In genomic region chr11:71200172-71200716, GRCh38 we compare ENCODE assay signal across 20 cellular contexts. TPM values are rescaled to one million over a fixed set of nuclear protein-coding genes. Genes with fewer than 3 reads are reported as not detected.
DNase-seq lines count a peak whose midpoint lies in the region; ATAC-seq, FAIRE-seq and TF ChIP-seq lines count a peak whose summit lies in the region.
"Had no signal": no experiment of that assay in that cellular context is flagged by ENCODE, and none has a peak within 500 bp of the region (broad histone marks: within the 10 kb centered on the region; RNA-seq: fewer than 3 reads in every experiment).

No MANE protein-coding gene starts in this region.

- no peak overlapping the region for H3K56ac ChIP-seq in H1 (replicated peaks; ENCODE audit: insufficient read length, low read depth, low read length)

- DNase-seq in Caco-2 (no peak), PC-3 (peak; percentile 72), H1 (ENCODE audit: low read depth in 1 of 2, low spot score in 2 of 2) (no peak), trophoblast cell (peak; percentile 12 to 32), globus pallidus (ENCODE audit: low spot score) (no peak), Kasumi-1 (lab: John Stamatoyannopoulos, UW) (no peak), DMS53 (lab: John Stamatoyannopoulos, UW) (no peak)
- no peak for DNase-seq in stimulated activated CD4-positive, alpha-beta T cell treated with anti-CD3 and anti-CD28 coated beads, Interleukin-4, amount 100 ng/mL, for 24 hours
- DNase-seq: 8988T, DMS153, GM23248, HCEC 1CT, KBM-7, MV-4-11, NCI-H1694 treated with DMSO at 0.1 percent for 48 hours, NCI-H526 had no signal

- H4K91ac ChIP-seq in H1 (replicated peaks; ENCODE audit: insufficient read length, low read length) (no peak overlapping the region), trophoblast cell (ENCODE audit: low read depth, low read length) (no peak overlapping the region)

- H3K4ac ChIP-seq in H1 (replicated peaks; ENCODE audit: insufficient read length, low read depth, low read length) (no peak overlapping the region), trophoblast cell (ENCODE audit: low read depth, low read length) (no peak overlapping the region)

- H3F3A ChIP-seq in PC-3 (ENCODE audit: low read length, unreplicated experiment) = no peaks in the 10 kb centered on the region

- H3K18ac ChIP-seq in H1 (ENCODE audit: extremely low read depth, low read length) (no peak overlapping the region), trophoblast cell (ENCODE audit: low read length) (no peak overlapping the region)

- H3K27ac ChIP-seq in PC-3 (ENCODE audit: low read length) (no peak overlapping the region), H1 (ENCODE audit: low read depth, low read length) (no peak overlapping the region), trophoblast cell (ENCODE audit: low read depth, low read length) (no peak overlapping the region)
- H3K27ac ChIP-seq: GM23248, SJSA1 had no signal

- no peak overlapping the region for H3K4me2 ChIP-seq in PC-3 (ENCODE audit: low read length)
- no peak overlapping the region for H3K4me2 ChIP-seq in H1 (ENCODE audit: insufficient read depth in 1 of 2, low read depth in 2 of 2, low read length in 2 of 2)
- H3K4me2 ChIP-seq in trophoblast cell (ENCODE audit: low read length) = no peak overlapping the region

- no peak for TF ChIP-seq EP300 in H1 (IDR thresholded peaks at IDR 0.05; ENCODE audit: borderline replicate concordance in 1 of 2, low read depth in 2 of 2, low read length in 2 of 2)

- no peak overlapping the region for H3K14ac ChIP-seq in H1 (ENCODE audit: insufficient read length)
- no peak overlapping the region for H3K14ac ChIP-seq in trophoblast cell (ENCODE audit: low read length)

- H3K27me3 Mint-ChIP-seq in Caco-2 (ENCODE audit: insufficient read depth, unreplicated experiment) = no peaks in the 10 kb centered on the region

- no peak overlapping the region for H3K4me3 Mint-ChIP-seq in Caco-2 (ENCODE audit: unreplicated experiment)
- H3K4me3 Mint-ChIP-seq: CD14-positive monocyte had no signal

- no peak for TF ChIP-seq RAD21 in H1 (IDR thresholded peaks at IDR 0.05 in 1 of 2, conservative IDR thresholded peaks at IDR 0.05 in 1 of 2; ENCODE audit: low read depth in 2 of 2, low read length in 2 of 2)

- H3K79me2 ChIP-seq in PC-3 (ENCODE audit: low read length) (peaks cover 6% of the 10 kb centered on the region; the same call in 1 of the 2 replicates), H1 (ENCODE audit: control insufficient read depth in 1 of 2, insufficient read depth in 2 of 2, low read length in 2 of 2) (peaks cover 0 to 63% of the 10 kb centered on the region in 2 experiments; a peak in 2 of 4 replicates), trophoblast cell (ENCODE audit: control insufficient read depth, insufficient read depth, low read length, poor library complexity) (no peaks in the 10 kb centered on the region)

- TF ChIP-seq CTCF in Caco-2 (IDR thresholded peaks at IDR 0.05; ENCODE audit: insufficient read depth in 1 of 2, low read depth in 1 of 2, low read length in 1 of 2, severe bottlenecking in 1 of 2, unreplicated experiment in 1 of 2) = no peak
- no peak for TF ChIP-seq CTCF in PC-3 (conservative IDR thresholded peaks at IDR 0.05; ENCODE audit: low read depth, low read length)
- TF ChIP-seq CTCF in H1 (IDR thresholded peaks at IDR 0.05; ENCODE audit: control extremely low read depth in 1 of 3, insufficient read depth in 1 of 3, low read depth in 1 of 3, low read length in 3 of 3) = no peak

- POLR2A ChIA-PET in Caco-2 (lab: Charles Lee) (no interaction called here), PC-3 (lab: Charles Lee; ENCODE audit: unreplicated experiment) (interaction anchor here (0.6 kb wide), 1 partner anchor 43 kb away, joined by 16 read pairs; no protein-coding TSS in a partner anchor), H1 (lab: Charles Lee; ENCODE audit: partially characterized antibody) (no interaction called here)

- H3K79me1 ChIP-seq in H1 (ENCODE audit: low read depth, low read length) = peaks cover 21% of the 10 kb centered on the region
- no peaks in the 10 kb centered on the region for H3K79me1 ChIP-seq in trophoblast cell (ENCODE audit: low read length)

- no peak overlapping the region for H2BK20ac ChIP-seq in H1 (ENCODE audit: low read length)

- ATAC-seq in PC-3 = peak; percentile 90

- no peaks in the 10 kb centered on the region for H3K23me2 ChIP-seq in H1 (ENCODE audit: low read depth, low read length)

- no peaks in the 10 kb centered on the region for H3K9me3 Mint-ChIP-seq in Caco-2 (ENCODE audit: unreplicated experiment)
- H3K9me3 Mint-ChIP-seq: CD14-positive monocyte had no signal

- no peak for TF ChIP-seq POLR2A in H1 (IDR thresholded peaks at IDR 0.05; ENCODE audit: control extremely low read depth in 1 of 2, low read depth in 2 of 2, low read length in 2 of 2)

- CTCF ChIA-PET in Caco-2 (lab: Charles Lee) = interaction anchor here (0.5 to 0.6 kb wide), 2 partner anchors 142 to 385 kb away, joined by 3 to 6 read pairs; no protein-coding TSS in a partner anchor
- CTCF ChIA-PET in PC-3 (lab: Charles Lee) = no interaction called here
- CTCF ChIA-PET in H1 (lab: Charles Lee; ENCODE audit: partially characterized antibody) = interaction anchor here (1.1 to 1.7 kb wide), 4 partner anchors 52 to 142 kb away, joined by 3 to 6 read pairs (median 4); partner anchors contain the start of gene SHANK2

- no peak overlapping the region for H4K5ac ChIP-seq in H1 (ENCODE audit: insufficient read length, low read depth, low read length)

- H2BK120ac ChIP-seq in H1 (replicated peaks; ENCODE audit: low read depth, low read length) (no peak overlapping the region), trophoblast cell (ENCODE audit: insufficient read depth, low read length, poor library complexity) (no peak overlapping the region)

- H3K9ac ChIP-seq in PC-3 (ENCODE audit: low read length) = no peak overlapping the region
- H3K9ac ChIP-seq in H1 (replicated peaks in 1 of 4; ENCODE audit: extremely low read depth in 1 of 4, low read depth in 3 of 4, low read length in 3 of 4) = no peak overlapping the region
- H3K9ac ChIP-seq in trophoblast cell (ENCODE audit: low read length) = no peak overlapping the region
- H3K9ac ChIP-seq: GM23248 had no signal

- H3K23ac ChIP-seq in H1 (ENCODE audit: insufficient read length) (no peak overlapping the region), trophoblast cell (ENCODE audit: low read length) (no peak overlapping the region)

- WGBS in H1 (ENCODE audit: extremely low coverage in 1 of 2, insufficient coverage in 1 of 2, insufficient read length in 1 of 2, insufficient replicate concordance in 2 of 2, low coverage in 1 of 2, low lambda C conversion rate in 2 of 2, missing lambda C conversion rate in 1 of 2), 2 experiments = 89% methylated on average over 9 of the region's 9 CpGs; no CpG with 5 or more reads in 1 of the 2 experiments
- WGBS in trophoblast cell (ENCODE audit: extremely low coverage, insufficient coverage, insufficient read length) = no CpG with 5 or more reads among the region's 9 CpGs

- no peak overlapping the region for H3K4me3 ChIP-seq in Caco-2 (ENCODE audit: low read depth, low read length)
- no peak overlapping the region for H3K4me3 ChIP-seq in PC-3 (ENCODE audit: low read length)
- no peak overlapping the region for H3K4me3 ChIP-seq in H1 (ENCODE audit: extremely low read depth in 1 of 4, insufficient read depth in 2 of 4, low read depth in 3 of 4, low read length in 4 of 4)
- no peak overlapping the region for H3K4me3 ChIP-seq in trophoblast cell (ENCODE audit: low read depth, low read length)
- H3K4me3 ChIP-seq: GM23248, SJSA1 had no signal

- BruUV-seq in Caco-2 (replicated peaks; lab: Mats Ljungman, UMichigan) (TSS peak; percentile 14), PC-3 (replicated peaks; lab: Mats Ljungman, UMichigan) (no TSS peak)

- no peaks in the 10 kb centered on the region for H3K9me2 ChIP-seq in PC-3 (replicated peaks; ENCODE audit: low read length)

- no peaks in the 10 kb centered on the region for H3K4me1 Mint-ChIP-seq in Caco-2 (ENCODE audit: low read depth, unreplicated experiment)

- H3K27me3 ChIP-seq in Caco-2 (replicated peaks; ENCODE audit: control insufficient read depth, insufficient read depth, low read length) (no peaks in the 10 kb centered on the region), PC-3 (ENCODE audit: low read length) (no peaks in the 10 kb centered on the region), H1 (replicated peaks in 1 of 4; ENCODE audit: control insufficient read depth in 3 of 4, extremely low read depth in 1 of 4, insufficient read depth in 3 of 4, low read length in 3 of 4) (no peaks in the 10 kb centered on the region), trophoblast cell (ENCODE audit: insufficient read depth, low read length) (no peaks in the 10 kb centered on the region)
- H3K27me3 ChIP-seq: SJSA1 had no signal

- no peak overlapping the region for H3K27ac Mint-ChIP-seq in Caco-2 (ENCODE audit: unreplicated experiment)

- no peaks in the 10 kb centered on the region for H4K20me1 ChIP-seq in PC-3 (ENCODE audit: low read length)
- peaks cover 15 to 23% of the 10 kb centered on the region in 2 experiments for H4K20me1 ChIP-seq in H1 (replicated peaks in 1 of 2; ENCODE audit: control insufficient read depth in 1 of 2, insufficient read depth in 2 of 2, low read length in 2 of 2)

- FAIRE-seq in H1 (lab: Jason Lieb, UNC) = peak; percentile 45
- FAIRE-seq: GM12891, GM19239 had no signal

- H3K9me3 ChIP-seq in Caco-2 (no peaks in the 10 kb centered on the region), PC-3 (ENCODE audit: low read length) (no peaks in the 10 kb centered on the region), H1 (ENCODE audit: insufficient read depth in 2 of 2, low read depth in 1 of 2, low read length in 1 of 2) (no peaks in the 10 kb centered on the region), trophoblast cell (ENCODE audit: insufficient read depth, low read depth, low read length) (no peaks in the 10 kb centered on the region)
- H3K9me3 ChIP-seq: SJSA1 had no signal

- intact Hi-C loops in Caco-2 (cut with micrococcal nuclease; ENCODE audit: unreplicated experiment) (no loop called here), PC-3 (cut with micrococcal nuclease) (no loop called here)

- H2AFZ ChIP-seq in PC-3 (ENCODE audit: low read length) = no peak overlapping the region
- H2AFZ ChIP-seq in H1 (ENCODE audit: low read length) = no peak overlapping the region
- no peak overlapping the region for H2AFZ ChIP-seq in trophoblast cell (ENCODE audit: insufficient read depth, low read length, poor library complexity)
- H2AFZ ChIP-seq: GM23248 had no signal

- no peak overlapping the region for H2BK15ac ChIP-seq in H1 (ENCODE audit: low read length)

- peaks cover 2% of the 10 kb centered on the region for H3K4me1 ChIP-seq in Caco-2
- H3K4me1 ChIP-seq in PC-3 (ENCODE audit: insufficient read depth, low read length) = peaks cover 5% of the 10 kb centered on the region; the same call in 1 of the 2 replicates
- H3K4me1 ChIP-seq in H1 (replicated peaks in 1 of 4; ENCODE audit: control insufficient read depth in 3 of 4, insufficient read depth in 4 of 4, low read length in 3 of 4) = peaks cover 0 to 3% (median 1%) of the 10 kb centered on the region in 4 experiments; a peak in 5 of 7 replicates
- H3K4me1 ChIP-seq in trophoblast cell (ENCODE audit: control insufficient read depth in 1 of 2, insufficient read depth in 2 of 2, low read length in 2 of 2) = peaks cover 0 to 3% of the 10 kb centered on the region in 2 experiments

- H2AK5ac ChIP-seq in H1 (ENCODE audit: low read depth, low read length) (no peak overlapping the region), trophoblast cell (ENCODE audit: low read length) (no peak overlapping the region)

- no peak overlapping the region for H4K8ac ChIP-seq in H1 (ENCODE audit: extremely low read depth, insufficient read depth, low read length)
- H4K8ac ChIP-seq in trophoblast cell (ENCODE audit: low read depth, low read length) = no peak overlapping the region

- peaks cover 3% of the 10 kb centered on the region; the same call in 1 of the 2 replicates for H3K36me3 ChIP-seq in Caco-2 (ENCODE audit: control insufficient read depth, insufficient read depth, low read length)
- no peaks in the 10 kb centered on the region for H3K36me3 ChIP-seq in PC-3 (ENCODE audit: low read depth, low read length)
- peaks cover 0 to 2% (median 0%) of the 10 kb centered on the region in 4 experiments; a peak in 2 of 8 replicates for H3K36me3 ChIP-seq in H1 (ENCODE audit: control insufficient read depth in 2 of 4, insufficient read depth in 4 of 4, low read length in 3 of 4)
- peaks cover 0 to 2% of the 10 kb centered on the region in 2 experiments for H3K36me3 ChIP-seq in trophoblast cell (ENCODE audit: control insufficient read depth in 1 of 2, insufficient read depth in 2 of 2, low read length in 2 of 2)
- H3K36me3 ChIP-seq: SJSA1 had no signal

- peaks cover 61% of the 10 kb centered on the region for H3K36me3 Mint-ChIP-seq in Caco-2 (ENCODE audit: insufficient read depth, unreplicated experiment)
- H3K36me3 Mint-ChIP-seq: CD14-positive monocyte had no signal

- H2BK5ac ChIP-seq in H1 (ENCODE audit: low read depth, low read length) = no peak overlapping the region
- H2BK5ac ChIP-seq in trophoblast cell (ENCODE audit: low read depth, low read length, poor library complexity) = no peak overlapping the region

- no peak overlapping the region for H4K12ac ChIP-seq in trophoblast cell (ENCODE audit: low read depth, low read length)

- H2BK12ac ChIP-seq in H1 (ENCODE audit: low read depth, low read length) (no peak overlapping the region), trophoblast cell (ENCODE audit: low read length) (no peak overlapping the region)

RNA-seq across cellular contexts. Expression of gene SHANK2, which starts 52.1 kb away (rescaled TPM):
- 175 and 177 TPM in 2 replicates for total RNA-seq in Caco-2 (2022)
- total RNA-seq in PC-3 (2014; rRNA removed) = 33.2 and 45.0 TPM in 2 replicates
- 52.9 and 54.2 TPM in 2 replicates for total RNA-seq in H1 (2021; fragmentation: NEBNext Ultra II Directional; extraction: Animal tissue kit (Norgen Biotek cat#: 25700))
- polyA plus RNA-seq in H1 (2011; rRNA removed) = 10.1 and 15.5 TPM in 2 replicates
- 7.8 TPM for polyA plus RNA-seq in H1 (2011; cell fraction: cytosol; rRNA removed)
- 41.3 TPM for polyA plus RNA-seq in H1 (2011; cell fraction: nucleus; rRNA removed)
- polyA plus RNA-seq in H1 (2012, experiment 1 of 2) = 17.0 to 20.3 TPM (median 18.5 TPM) in 4 replicates
- 2.9 TPM for polyA plus RNA-seq in H1 (2012, experiment 2 of 2)
- polyA plus RNA-seq in H1 (2013, experiment 1 of 2) = 16.9 TPM
- 15.7 TPM for polyA plus RNA-seq in H1 (2013, experiment 2 of 2)
- polyA minus RNA-seq in H1 (2011; rRNA and poly(A)+ RNA removed) = 46.2 and 59.3 TPM in 2 replicates
- 35.2 TPM for polyA minus RNA-seq in H1 (2011; cell fraction: cytosol; rRNA and poly(A)+ RNA removed)
- 103 TPM for polyA minus RNA-seq in H1 (2011; cell fraction: nucleus; rRNA and poly(A)+ RNA removed)
- polyA plus RNA-seq in trophoblast cell (2013) = 20.8 and 21.4 TPM in 2 replicates
- polyA plus RNA-seq: CD14-positive monocyte had no signal

Comparison
In these comparisons a context has a peak if more than half of its experiments do, and no peak if none do; other contexts are left out.
1. DNase-seq: peak in PC-3 (single experiment) and trophoblast cell (2 of 2); none in Caco-2 (0 of 2), H1 (0 of 2), stimulated activated CD4-positive, alpha-beta T cell treated with anti-CD3 and anti-CD28 coated beads, Interleukin-4, amount 100 ng/mL, for 24 hours (single experiment), globus pallidus (single experiment), Kasumi-1 (0 of 2) and DMS53 (single experiment).